ENCODE assay signal across 8 cellular contexts in the genomic region with DNA sequence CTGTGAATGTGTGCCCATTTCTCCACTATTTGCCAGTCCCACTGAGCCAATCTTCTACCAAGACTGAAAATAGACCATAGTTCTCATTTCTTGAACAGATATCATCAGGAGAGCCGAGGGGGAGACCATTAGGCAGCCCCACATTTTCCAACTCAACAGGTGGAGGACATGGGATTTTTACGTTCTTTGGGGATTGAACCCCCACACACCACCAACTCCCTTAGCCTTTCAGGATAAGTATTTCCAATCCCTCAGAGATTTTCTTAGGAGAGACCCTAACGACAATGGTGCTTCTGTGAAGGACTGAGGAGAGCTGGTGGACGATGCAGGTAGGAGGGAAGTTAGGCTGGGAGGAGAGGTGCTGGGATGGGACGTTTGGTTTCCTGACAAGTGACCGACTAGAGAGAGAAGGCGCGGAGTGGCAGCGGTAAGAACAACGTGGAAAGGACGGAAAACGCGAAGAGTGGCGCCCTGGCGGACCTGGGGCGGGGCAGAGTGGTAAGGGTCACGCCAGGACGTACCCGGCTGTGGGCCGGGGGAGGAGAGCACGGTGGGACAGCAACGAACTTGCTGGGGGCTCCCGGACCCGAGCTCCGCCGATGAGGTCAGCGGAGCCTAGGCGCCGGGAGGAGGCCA. TPM values are rescaled to one million over a fixed set of nuclear protein-coding genes. Genes with fewer than 3 reads are reported as not detected.
DNase-seq lines count a peak whose midpoint lies in the region; ATAC-seq and TF ChIP-seq lines count a peak whose summit lies in the region.

No MANE protein-coding gene starts in this region.

- CTCF ChIA-PET in SK-N-SH (lab: Yijun Ruan, JAX), result interaction anchor here (0.9 to 1.2 kb wide), 2 partner anchors 23 to 50 kb away, joined by 3 read pairs; no protein-coding TSS in a partner anchor

- ATAC-seq in GM18519 (IDR thresholded peaks at IDR 0.05; ENCODE audit: low FRiP score, unreplicated experiment) (no peak), HG02870 (IDR thresholded peaks at IDR 0.05; ENCODE audit: unreplicated experiment) (no peak), GM21526 (IDR thresholded peaks at IDR 0.05; ENCODE audit: low FRiP score, unreplicated experiment) (no peak)

- H4K20me1 ChIP-seq in SK-N-SH (ENCODE audit: insufficient read depth), result no peaks in the 10 kb centered on the region

- H3K27ac ChIP-seq in SK-N-SH (ENCODE audit: low read depth in 2 of 2, low read length in 1 of 2) (no peak overlapping the region), parathyroid adenoma (peak overlapping the region; percentile 64)

- TF ChIP-seq EP300 in SK-N-SH (IDR thresholded peaks at IDR 0.05; ENCODE audit: borderline replicate concordance in 1 of 2, low read depth in 1 of 2, low read length in 1 of 2), result no peak

- H3K4me1 ChIP-seq in ES-I3 (ENCODE audit: insufficient read depth, low read length) (no peaks in the 10 kb centered on the region), SK-N-SH (ENCODE audit: control insufficient read depth in 1 of 2, insufficient read depth in 2 of 2, low read depth in 1 of 2, low read length in 1 of 2) (peaks cover 0 to 3% of the 10 kb centered on the region in 2 experiments; a peak in 1 of 4 replicates), parathyroid adenoma (peaks cover 2% of the 10 kb centered on the region)

- no peaks in the 10 kb centered on the region for H3K36me3 ChIP-seq in ES-I3 (ENCODE audit: insufficient read depth, low read length)
- no peaks in the 10 kb centered on the region for H3K36me3 ChIP-seq in SK-N-SH (replicated peaks in 1 of 2; ENCODE audit: control insufficient read depth in 1 of 2, insufficient read depth in 2 of 2, low read length in 1 of 2)
- no peaks in the 10 kb centered on the region for H3K36me3 ChIP-seq in parathyroid adenoma (ENCODE audit: control insufficient read depth, insufficient read depth, low read length)

- 9% methylated on average over 29 of the region's 29 CpGs for WGBS in SK-N-SH (ENCODE audit: low lambda C conversion rate)

- H3K9ac ChIP-seq in ES-I3 (ENCODE audit: low read depth, low read length) (peak overlapping the region; percentile 60), SK-N-SH (no peak overlapping the region), parathyroid adenoma (no peak overlapping the region)

- H2AFZ ChIP-seq in SK-N-SH (ENCODE audit: low read depth), result 0 out of 2 replicates have a peak overlapping the region, but pooled peaks have one; percentile 63
- peak overlapping the region; percentile 93 for H2AFZ ChIP-seq in parathyroid adenoma

- H3K9me3 ChIP-seq in ES-I3 (ENCODE audit: control insufficient read depth, insufficient read depth, low read length) (no peaks in the 10 kb centered on the region), SK-N-SH (no peaks in the 10 kb centered on the region), parathyroid adenoma (ENCODE audit: control insufficient read depth, low read length) (no peaks in the 10 kb centered on the region)

- H3K79me2 ChIP-seq in SK-N-SH (ENCODE audit: insufficient read depth) (no peaks in the 10 kb centered on the region), parathyroid adenoma (no peaks in the 10 kb centered on the region)

- H3K9me2 ChIP-seq in SK-N-SH, result no peaks in the 10 kb centered on the region

- DNase-seq in SK-N-SH, result no peak
- DNase-seq in fibroblast of the aortic adventitia (ENCODE audit: low read depth), result no peak
- DNase-seq in D341Med (ENCODE audit: low spot score), result no peak

- no peak for TF ChIP-seq RAD21 in SK-N-SH (IDR thresholded peaks at IDR 0.05; ENCODE audit: low read length)

- H3K27me3 ChIP-seq in SK-N-SH (ENCODE audit: insufficient read depth) (peaks cover 34% of the 10 kb centered on the region), parathyroid adenoma (ENCODE audit: control insufficient read depth, insufficient read depth, low read length) (no peaks in the 10 kb centered on the region)

- TF ChIP-seq CTCF in SK-N-SH (IDR thresholded peaks at IDR 0.05) (no peak), fibroblast of the aortic adventitia (IDR thresholded peaks at IDR 0.05; ENCODE audit: insufficient read depth, low read length) (no peak), parathyroid adenoma (IDR thresholded peaks at IDR 0.05) (no peak)

- POLR2A ChIA-PET in SK-N-SH (lab: Yijun Ruan, JAX), result no interaction called here

- peak overlapping the region; percentile 44 to 55 for H3K4me3 ChIP-seq in SK-N-SH (ENCODE audit: low read depth in 2 of 2, low read length in 1 of 2)
- peak overlapping the region; percentile 68 for H3K4me3 ChIP-seq in fibroblast of the aortic adventitia (ENCODE audit: low read depth, low read length)
- H3K4me3 ChIP-seq in parathyroid adenoma (ENCODE audit: low read depth, low read length), result peak overlapping the region; percentile 61

- no peaks in the 10 kb centered on the region for H3F3A ChIP-seq in SK-N-SH (replicated peaks; ENCODE audit: insufficient read depth)

- H3K4me2 ChIP-seq in SK-N-SH (peak overlapping the region; percentile 82), parathyroid adenoma (ENCODE audit: low read length) (peak overlapping the region; percentile 89)

TF ChIP-seq in SK-N-SH, 30 proteins besides CTCF, POLR2A, EP300 and RAD21:
- no peak for TF ChIP-seq MXI1 (IDR thresholded peaks at IDR 0.05; ENCODE audit: low read depth, low read length)
- no peak for TF ChIP-seq NRF1 (IDR thresholded peaks at IDR 0.05; ENCODE audit: low read depth, low read length)
- TF ChIP-seq, protein P1, sequence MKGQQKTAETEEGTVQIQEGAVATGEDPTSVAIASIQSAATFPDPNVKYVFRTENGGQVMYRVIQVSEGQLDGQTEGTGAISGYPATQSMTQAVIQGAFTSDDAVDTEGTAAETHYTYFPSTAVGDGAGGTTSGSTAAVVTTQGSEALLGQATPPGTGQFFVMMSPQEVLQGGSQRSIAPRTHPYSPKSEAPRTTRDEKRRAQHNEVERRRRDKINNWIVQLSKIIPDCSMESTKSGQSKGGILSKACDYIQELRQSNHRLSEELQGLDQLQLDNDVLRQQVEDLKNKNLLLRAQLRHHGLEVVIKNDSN (IDR thresholded peaks at IDR 0.05; ENCODE audit: borderline replicate concordance, low read depth), result no peak
- no peak for TF ChIP-seq TCF12 (IDR thresholded peaks at IDR 0.05)
- no peak for TF ChIP-seq FOSL2 (IDR thresholded peaks at IDR 0.05; ENCODE audit: borderline replicate concordance, low read depth)
- TF ChIP-seq, protein P2, sequence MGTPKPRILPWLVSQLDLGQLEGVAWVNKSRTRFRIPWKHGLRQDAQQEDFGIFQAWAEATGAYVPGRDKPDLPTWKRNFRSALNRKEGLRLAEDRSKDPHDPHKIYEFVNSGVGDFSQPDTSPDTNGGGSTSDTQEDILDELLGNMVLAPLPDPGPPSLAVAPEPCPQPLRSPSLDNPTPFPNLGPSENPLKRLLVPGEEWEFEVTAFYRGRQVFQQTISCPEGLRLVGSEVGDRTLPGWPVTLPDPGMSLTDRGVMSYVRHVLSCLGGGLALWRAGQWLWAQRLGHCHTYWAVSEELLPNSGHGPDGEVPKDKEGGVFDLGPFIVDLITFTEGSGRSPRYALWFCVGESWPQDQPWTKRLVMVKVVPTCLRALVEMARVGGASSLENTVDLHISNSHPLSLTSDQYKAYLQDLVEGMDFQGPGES (IDR thresholded peaks at IDR 0.05; ENCODE audit: low read depth, low read length), result no peak
- TF ChIP-seq YY1 (IDR thresholded peaks at IDR 0.05; ENCODE audit: low read depth), result no peak
- TF ChIP-seq SIN3A (IDR thresholded peaks at IDR 0.05; ENCODE audit: borderline replicate concordance, low read depth, low read length), result no peak
- TF ChIP-seq JUND (IDR thresholded peaks at IDR 0.05), result no peak
- no peak for TF ChIP-seq TEAD4 (IDR thresholded peaks at IDR 0.05; ENCODE audit: borderline replicate concordance, insufficient read depth)
- TF ChIP-seq NFIC (IDR thresholded peaks at IDR 0.05; ENCODE audit: borderline replicate concordance), result no peak
- TF ChIP-seq, protein P3, sequence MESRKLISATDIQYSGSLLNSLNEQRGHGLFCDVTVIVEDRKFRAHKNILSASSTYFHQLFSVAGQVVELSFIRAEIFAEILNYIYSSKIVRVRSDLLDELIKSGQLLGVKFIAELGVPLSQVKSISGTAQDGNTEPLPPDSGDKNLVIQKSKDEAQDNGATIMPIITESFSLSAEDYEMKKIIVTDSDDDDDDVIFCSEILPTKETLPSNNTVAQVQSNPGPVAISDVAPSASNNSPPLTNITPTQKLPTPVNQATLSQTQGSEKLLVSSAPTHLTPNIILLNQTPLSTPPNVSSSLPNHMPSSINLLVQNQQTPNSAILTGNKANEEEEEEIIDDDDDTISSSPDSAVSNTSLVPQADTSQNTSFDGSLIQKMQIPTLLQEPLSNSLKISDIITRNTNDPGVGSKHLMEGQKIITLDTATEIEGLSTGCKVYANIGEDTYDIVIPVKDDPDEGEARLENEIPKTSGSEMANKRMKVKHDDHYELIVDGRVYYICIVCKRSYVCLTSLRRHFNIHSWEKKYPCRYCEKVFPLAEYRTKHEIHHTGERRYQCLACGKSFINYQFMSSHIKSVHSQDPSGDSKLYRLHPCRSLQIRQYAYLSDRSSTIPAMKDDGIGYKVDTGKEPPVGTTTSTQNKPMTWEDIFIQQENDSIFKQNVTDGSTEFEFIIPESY (IDR thresholded peaks at IDR 0.05; ENCODE audit: borderline replicate concordance, low read depth), result no peak

RNA-seq across cellular contexts. Expression of a gene that starts 0.7 kb away (rescaled TPM):
- not detected in 2 replicates for polyA plus RNA-seq in SK-N-SH (2012; rRNA removed)
- polyA plus RNA-seq in SK-N-SH (2012; cell fraction: cytosol; rRNA removed), result under 0.01 TPM in 2 replicates
- not detected in 2 replicates for polyA plus RNA-seq in SK-N-SH (2012; cell fraction: nucleus; rRNA removed)
- 2.9 and 17.8 TPM in 2 replicates for total RNA-seq in fibroblast of the aortic adventitia (ENCODE audit: low replicate concordance)
